Comparison of ENCODE assay signal across 28 cellular contexts in the genomic region with DNA sequence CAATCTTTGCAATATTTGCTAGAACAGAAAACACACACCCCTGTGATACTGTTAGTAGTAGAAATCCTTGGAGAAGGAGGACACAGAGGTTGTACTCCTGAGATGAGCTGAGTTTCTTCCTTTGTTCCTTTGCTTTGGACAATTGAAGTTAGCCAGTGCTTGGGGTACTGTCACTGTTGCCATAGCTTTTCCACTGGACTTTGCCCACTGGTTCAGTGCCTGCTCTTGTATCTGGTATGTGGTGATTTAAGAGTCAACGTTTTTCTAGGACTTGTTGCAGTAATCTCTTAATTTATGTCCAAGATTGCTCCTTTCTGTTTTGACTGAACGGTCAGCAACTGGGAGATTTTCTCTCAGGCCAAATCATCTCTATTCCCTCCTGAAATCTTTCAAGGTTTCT. TPM values are rescaled to one million over a fixed set of nuclear protein-coding genes. Genes with fewer than 3 reads are reported as not detected.
"Had no signal": no experiment of that assay in that cellular context is flagged by ENCODE, and none has a peak within 500 bp of the region (broad histone marks: within the 10 kb centered on the region; RNA-seq: fewer than 3 reads in every experiment).

No MANE protein-coding gene starts in this region.

- H3K27me3 ChIP-seq: SJCRH30 had no signal

- H3K9me3 ChIP-seq: adrenal gland, SJCRH30 had no signal

- DNase-seq: activated CD4-positive, alpha-beta T cell treated with anti-CD3 and anti-CD28 coated beads for 1 hour; activated CD4-positive, alpha-beta T cell treated with anti-CD3 and anti-CD28 coated beads for 48 hours; activated CD4-positive, CD25-positive, alpha-beta regulatory T cell; activated CD8-positive, alpha-beta T cell treated with anti-CD3 and anti-CD28 coated beads for 36 hours; activated gamma-delta T cell treated with Interleukin-2 at 50 U/mL for 16 hours; activated naive CD4-positive, alpha-beta T cell treated with anti-CD3 and anti-CD28 coated beads for 36 hours; activated T-cell treated with anti-CD3 and anti-CD28 coated beads, Interleukin-2, amount 50 U/mL, for 24 hours; adrenal gland; anterior cingulate cortex; caudate nucleus; Karpas-422; KBM-7; NCI-H1105; NCI-H1417 treated with DMSO at 0.1 percent for 48 hours; NCI-H187 treated with DMSO at 0.1 percent for 48 hours; NCI-H2081; NCI-H226; NCI-H446 treated with DMSO at 0.1 percent for 48 hours; NCI-H524; NCI-H69; NCI-H82; SHP77; SJCRH30; T1000; WERI-Rb-1 had no signal

- H3K36me3 ChIP-seq: adrenal gland, SJCRH30, WERI-Rb-1 had no signal

- H3K4me1 ChIP-seq: SJCRH30 had no signal

- H3K27ac ChIP-seq: adrenal gland, SJCRH30, SK-N-MC, WERI-Rb-1 had no signal

- H3K4me3 ChIP-seq: adrenal gland, SJCRH30, SK-N-MC had no signal

- ATAC-seq: activated CD8-positive, alpha-beta T cell treated with anti-CD3 and anti-CD28 coated beads for 36 hours; activated naive CD4-positive, alpha-beta T cell treated with anti-CD3 and anti-CD28 coated beads, Interleukin-2, amount 50 U/mL, for 72 hours; Panc1 had no signal

RNA-seq across cellular contexts. Expression of gene RAB27B, which starts 26.1 kb away (rescaled TPM):
- total RNA-seq: activated CD8-positive, alpha-beta T cell treated with anti-CD3 and anti-CD28 coated beads for 36 hours; SJCRH30 had no signal
